In genomic region chr11:119335655-119336543, GRCh38 we compare ENCODE assay signal across 9 cellular contexts. TPM values are rescaled to one million over a fixed set of nuclear protein-coding genes. Genes with fewer than 3 reads are reported as not detected.
DNase-seq lines count a peak whose midpoint lies in the region; ATAC-seq and TF ChIP-seq lines count a peak whose summit lies in the region.
"Had no signal": no experiment of that assay in that cellular context is flagged by ENCODE, and none has a peak within 500 bp of the region (broad histone marks: within the 10 kb centered on the region; RNA-seq: fewer than 3 reads in every experiment).

No MANE protein-coding gene starts in this region.

- DNase-seq in CD4-positive, CD25-positive, alpha-beta regulatory T cell = no peak
- no peak for DNase-seq in effector memory CD8-positive, alpha-beta T cell
- no peak for DNase-seq in natural killer cell
- DNase-seq in stimulated activated naive CD4-positive, alpha-beta T cell treated with Interleukin-2 at 50 U/mL for 16 hours (lab: John Stamatoyannopoulos, UW) = no peak
- DNase-seq in body of pancreas = no peak
- DNase-seq in RKO (ENCODE audit: low spot score) = no peak
- no peak for DNase-seq in cerebellum (ENCODE audit: low spot score)
- DNase-seq: NCI-H69 had no signal

- H3K27me3 ChIP-seq in CD4-positive, CD25-positive, alpha-beta regulatory T cell (ENCODE audit: control insufficient read depth, insufficient read depth, low read length) = peaks cover 2% of the 10 kb centered on the region
- H3K27me3 ChIP-seq in Loucy (ENCODE audit: insufficient read depth, low read length, poor library complexity, severe bottlenecking) = peaks cover 5% of the 10 kb centered on the region
- no peaks in the 10 kb centered on the region for H3K27me3 ChIP-seq in body of pancreas

- peak overlapping the region; percentile 93 to 98 (median 96) for H3K4me3 Mint-ChIP-seq in CD4-positive, CD25-positive, alpha-beta regulatory T cell
- H3K4me3 Mint-ChIP-seq in effector memory CD8-positive, alpha-beta T cell = peak overlapping the region; percentile 94 to 98
- H3K4me3 Mint-ChIP-seq in natural killer cell = peak overlapping the region; percentile 100

- H3K9me3 ChIP-seq in CD4-positive, CD25-positive, alpha-beta regulatory T cell (ENCODE audit: control insufficient read depth in 2 of 2, low read length in 2 of 2) = no peaks in the 10 kb centered on the region
- no peaks in the 10 kb centered on the region for H3K9me3 ChIP-seq in Loucy (ENCODE audit: insufficient read depth, low read depth, low read length)
- no peaks in the 10 kb centered on the region for H3K9me3 ChIP-seq in body of pancreas

- peak overlapping the region; percentile 99 for H3K4me2 ChIP-seq in Loucy (ENCODE audit: low read depth, low read length, poor library complexity, severe bottlenecking)

- H2AFZ ChIP-seq in Loucy (ENCODE audit: low read length) = no peak overlapping the region

- peak overlapping the region; percentile 100 for H3K9ac ChIP-seq in Loucy (ENCODE audit: low read depth, low read length, poor library complexity, severe bottlenecking)

- H3K4me3 ChIP-seq in CD4-positive, CD25-positive, alpha-beta regulatory T cell (ENCODE audit: low read depth, low read length) = no peak overlapping the region
- H3K4me3 ChIP-seq in Loucy (ENCODE audit: low read length, poor library complexity, severe bottlenecking) (peak overlapping the region; percentile 99), body of pancreas (no peak overlapping the region)

- no peak overlapping the region for H3K27ac ChIP-seq in CD4-positive, CD25-positive, alpha-beta regulatory T cell (ENCODE audit: insufficient read depth, low read length, poor library complexity, severe bottlenecking)
- no peak overlapping the region for H3K27ac ChIP-seq in body of pancreas

- H3K9me2 ChIP-seq in Loucy (replicated peaks; ENCODE audit: low read depth, low read length) = no peaks in the 10 kb centered on the region

- ATAC-seq in CD4-positive, CD25-positive, alpha-beta regulatory T cell (ENCODE audit: low read depth in 2 of 2) = no peak
- no peak for ATAC-seq in effector memory CD8-positive, alpha-beta T cell (replicated peaks)
- ATAC-seq in natural killer cell = no peak
- no peak for ATAC-seq in body of pancreas

- no peak for TF ChIP-seq POLR2A in body of pancreas (IDR thresholded peaks at IDR 0.05)

- TF ChIP-seq CTCF in Loucy (conservative IDR thresholded peaks at IDR 0.05; ENCODE audit: low read length) (no peak), natural killer cell (IDR thresholded peaks at IDR 0.05) (no peak), body of pancreas (IDR thresholded peaks at IDR 0.05) (no peak)

- H3K36me3 Mint-ChIP-seq in CD4-positive, CD25-positive, alpha-beta regulatory T cell = peaks cover 11% of the 10 kb centered on the region
- peaks cover 15% of the 10 kb centered on the region for H3K36me3 Mint-ChIP-seq in effector memory CD8-positive, alpha-beta T cell (ENCODE audit: insufficient read depth)
- no peaks in the 10 kb centered on the region for H3K36me3 Mint-ChIP-seq in natural killer cell

- no peaks in the 10 kb centered on the region for H3K36me3 ChIP-seq in CD4-positive, CD25-positive, alpha-beta regulatory T cell (ENCODE audit: control insufficient read depth, insufficient read depth, low read length)
- H3K36me3 ChIP-seq in Loucy (ENCODE audit: insufficient read depth, low read length) (no peaks in the 10 kb centered on the region), body of pancreas (replicated peaks in 1 of 2; ENCODE audit: insufficient read depth in 1 of 2, low read depth in 2 of 2) (no peaks in the 10 kb centered on the region)

- H4K20me1 ChIP-seq in Loucy (ENCODE audit: insufficient read depth, low read length, poor library complexity, severe bottlenecking) = peaks cover 9% of the 10 kb centered on the region

- H3K27ac Mint-ChIP-seq in CD4-positive, CD25-positive, alpha-beta regulatory T cell = peak overlapping the region in 1 of 3 donors; percentile 97
- H3K27ac Mint-ChIP-seq in effector memory CD8-positive, alpha-beta T cell = peak overlapping the region in 1 of 2 donors; percentile 60
- peak overlapping the region; percentile 91 to 96 for H3K27ac Mint-ChIP-seq in natural killer cell

- peaks cover 40% of the 10 kb centered on the region for H3K4me1 ChIP-seq in CD4-positive, CD25-positive, alpha-beta regulatory T cell (ENCODE audit: control insufficient read depth, insufficient read depth, low read length, poor library complexity, severe bottlenecking)
- H3K4me1 ChIP-seq in Loucy (ENCODE audit: insufficient read depth, low read length, poor library complexity, severe bottlenecking) (peaks cover 51% of the 10 kb centered on the region), body of pancreas (peaks cover 46% of the 10 kb centered on the region)

- peaks cover 31% of the 10 kb centered on the region for H3K27me3 Mint-ChIP-seq in CD4-positive, CD25-positive, alpha-beta regulatory T cell
- peaks cover 9 to 22% of the 10 kb centered on the region in 2 donors for H3K27me3 Mint-ChIP-seq in effector memory CD8-positive, alpha-beta T cell
- peaks cover 14 to 17% of the 10 kb centered on the region in 2 donors for H3K27me3 Mint-ChIP-seq in natural killer cell (ENCODE audit: low read depth in 2 of 2)

- H3F3A ChIP-seq in Loucy (ENCODE audit: low read depth) = no peaks in the 10 kb centered on the region

- H3K79me2 ChIP-seq in Loucy (ENCODE audit: insufficient read depth, low read length) = peaks cover 39% of the 10 kb centered on the region

- peaks cover 0 to 5% (median 0%) of the 10 kb centered on the region in 7 donors for H3K9me3 Mint-ChIP-seq in CD4-positive, CD25-positive, alpha-beta regulatory T cell
- H3K9me3 Mint-ChIP-seq in effector memory CD8-positive, alpha-beta T cell = no peaks in the 10 kb centered on the region
- no peaks in the 10 kb centered on the region for H3K9me3 Mint-ChIP-seq in natural killer cell

- peaks cover 12 to 60% (median 30%) of the 10 kb centered on the region in 4 donors for H3K4me1 Mint-ChIP-seq in CD4-positive, CD25-positive, alpha-beta regulatory T cell
- H3K4me1 Mint-ChIP-seq in effector memory CD8-positive, alpha-beta T cell (ENCODE audit: low read depth in 2 of 2) = peaks cover 26 to 41% of the 10 kb centered on the region in 2 donors
- peaks cover 15 to 52% of the 10 kb centered on the region in 2 donors for H3K4me1 Mint-ChIP-seq in natural killer cell

- intact Hi-C loops in natural killer cell (cut with micrococcal nuclease) (no loop called here), body of pancreas (cut with DNase I) (loop anchor here (5.0 kb wide), 1 partner anchor 41 kb away; no protein-coding TSS in a partner anchor)

- WGBS in body of pancreas, 2 donors = 83 to 85% methylated on average over 16 to 29 of the region's 30 CpGs

RNA-seq across cellular contexts. Expression of gene RNF26, which starts 1.6 kb away (rescaled TPM):
- 21.0 TPM for total RNA-seq in CD4-positive, CD25-positive, alpha-beta regulatory T cell
- polyA plus RNA-seq in CD4-positive, CD25-positive, alpha-beta regulatory T cell = 10 to 100 TPM; 27.5 to 38.3 (median 37.4) TPM
- 10 to 100 TPM; 18.0 to 21.8 (median 18.1) TPM for total RNA-seq in natural killer cell
- total RNA-seq in body of pancreas = 1 to 10 TPM; 5.7 to 9.2 TPM
- 3.8 TPM for total RNA-seq in cerebellum

RNA-seq across cellular contexts. Expression of gene C1QTNF5, which starts 4.8 kb away (rescaled TPM):
- not detected for total RNA-seq in CD4-positive, CD25-positive, alpha-beta regulatory T cell
- not detected for polyA plus RNA-seq in CD4-positive, CD25-positive, alpha-beta regulatory T cell
- total RNA-seq in natural killer cell = not detected
- 10 to 100 TPM; 28.8 to 54.1 TPM for total RNA-seq in body of pancreas
- total RNA-seq in cerebellum = 3.4 TPM

RNA-seq across cellular contexts. Expression of gene MFRP, which starts 10.6 kb away (rescaled TPM):
- total RNA-seq in CD4-positive, CD25-positive, alpha-beta regulatory T cell = not detected
- polyA plus RNA-seq in CD4-positive, CD25-positive, alpha-beta regulatory T cell = not detected
- total RNA-seq in natural killer cell (not detected), body of pancreas (under 1 TPM in 1 of 2 donors, not detected in 1; 0.52 TPM), cerebellum (not detected)

RNA-seq across cellular contexts. Expression of gene MCAM, which starts 19.0 kb away (rescaled TPM):
- 10.1 TPM for total RNA-seq in CD4-positive, CD25-positive, alpha-beta regulatory T cell
- polyA plus RNA-seq in CD4-positive, CD25-positive, alpha-beta regulatory T cell = 1 to 10 TPM in 3 of 4 donors, under 1 TPM in 1; 0.37 to 1.6 (median 1.5) TPM
- total RNA-seq in natural killer cell (1 to 10 TPM in 1 of 3 donors, under 1 TPM in 2; 0.11 to 2.0 (median 0.19) TPM), body of pancreas (100 to 1,000 TPM in 1 of 2 donors, 10 to 100 TPM in 1; 75.0 to 205 TPM), cerebellum (12.1 TPM)

RNA-seq across cellular contexts. Expression of gene USP2, which starts 45.6 kb away (rescaled TPM):
- 1.6 TPM for total RNA-seq in CD4-positive, CD25-positive, alpha-beta regulatory T cell
- polyA plus RNA-seq in CD4-positive, CD25-positive, alpha-beta regulatory T cell = under 1 TPM in 1 of 4 donors, not detected in 3; 0.22 TPM
- 1 to 10 TPM in 1 of 3 donors, under 1 TPM in 1, not detected in 1; 0.50 to 3.9 TPM for total RNA-seq in natural killer cell
- total RNA-seq in body of pancreas = 10 to 100 TPM in 1 of 2 donors, 1 to 10 TPM in 1; 3.9 to 19.4 TPM
- 1.1 TPM for total RNA-seq in cerebellum
